8 cellular contexts compared by ENCODE assay signal in the genomic region with DNA sequence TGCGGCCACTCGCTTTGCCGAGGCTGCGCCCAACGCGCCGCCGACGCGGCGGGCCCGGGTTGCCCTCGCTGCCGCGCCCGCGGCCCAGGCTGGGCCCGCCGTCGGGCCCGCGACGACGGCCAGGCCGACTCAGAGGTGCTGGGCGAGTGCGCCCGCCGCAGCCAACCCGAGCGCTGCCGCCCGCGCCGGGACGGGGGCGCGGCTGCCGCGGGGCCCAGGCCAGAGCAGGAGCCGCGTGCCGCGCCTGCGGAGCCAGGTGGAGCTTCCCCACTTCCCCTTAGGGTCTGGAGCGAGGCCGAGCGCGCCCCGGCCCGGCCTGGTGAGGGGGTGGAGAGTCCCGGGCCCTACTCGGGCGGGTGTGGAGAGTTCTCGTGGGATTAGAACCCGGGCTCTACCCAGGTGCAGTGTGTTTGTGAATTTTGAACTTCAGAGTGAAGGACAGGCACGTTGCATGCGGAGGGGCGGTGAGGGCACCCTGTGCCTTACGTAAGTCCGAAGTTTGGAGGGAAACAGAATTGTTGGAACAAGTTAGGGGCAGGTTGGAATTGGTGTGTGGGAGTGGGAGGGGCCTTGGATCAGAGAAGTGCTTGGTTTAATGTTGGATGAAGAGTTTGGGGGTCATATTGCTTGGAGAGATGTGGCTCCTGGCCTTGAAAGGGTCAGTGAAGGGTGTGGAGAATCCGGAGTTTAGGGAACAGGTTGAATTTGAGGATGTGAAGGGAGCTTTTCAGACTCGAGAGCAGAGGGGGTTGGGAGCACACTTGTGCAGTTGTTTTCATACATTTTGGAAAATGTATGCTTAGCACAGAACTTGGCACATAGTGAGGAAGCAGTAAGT. TPM values are rescaled to one million over a fixed set of nuclear protein-coding genes. Genes with fewer than 3 reads are reported as not detected.
A peak's percentile ranks its signal among the peaks of the same experiment; 100 is the strongest.
DNase-seq lines count a peak whose midpoint lies in the region; ATAC-seq and TF ChIP-seq lines count a peak whose summit lies in the region.

No MANE protein-coding gene starts in this region.

- DNase-seq in OCI-LY7 (ENCODE audit: low spot score) (peak; percentile 82), fibroblast of peridontal ligament (ENCODE audit: extremely low read depth) (peak; percentile 32), nephron progenitor cell (peak; percentile 54), tibial artery (peak; percentile 23 to 67)
- peak; percentile 72 to 77 for DNase-seq in activated T-cell treated with anti-CD3 and anti-CD28 coated beads, Interleukin-2, amount 50 U/mL, for 48 hours

- peak overlapping the region; percentile 48 for H3K27ac Mint-ChIP-seq in nephron progenitor cell

- H3K36me3 ChIP-seq in BLaER1 (peaks cover 12% of the 10 kb centered on the region), OCI-LY7 (ENCODE audit: insufficient read depth, low read length) (peaks cover 14% of the 10 kb centered on the region), tibial artery (no peaks in the 10 kb centered on the region)

- peaks cover 8% of the 10 kb centered on the region for H3K9me3 Mint-ChIP-seq in nephron progenitor cell

- POLR2A ChIA-PET in OCI-LY7 (lab: Charles Lee), result interaction anchor here (0.6 to 0.8 kb wide), 3 partner anchors 31 to 100 kb away, joined by 3 read pairs; no protein-coding TSS in a partner anchor

- H3K79me2 ChIP-seq in OCI-LY7 (ENCODE audit: insufficient read depth, low read depth, low read length), result peaks cover 51% of the 10 kb centered on the region

- CTCF ChIA-PET in OCI-LY7 (lab: Charles Lee; ENCODE audit: unreplicated experiment), result interaction anchor here (0.6 kb wide), 1 partner anchor 1557 kb away, joined by 7 read pairs; no protein-coding TSS in a partner anchor

- H3K27me3 ChIP-seq in BLaER1 (no peaks in the 10 kb centered on the region), tibial artery (no peaks in the 10 kb centered on the region)

- H4K20me1 ChIP-seq in BLaER1 (peaks cover 49% of the 10 kb centered on the region), OCI-LY7 (ENCODE audit: insufficient read depth, low read length) (peaks cover 16% of the 10 kb centered on the region; the same call in 1 of the 2 replicates)

- intact Hi-C loops in OCI-LY7 (cut with micrococcal nuclease; ENCODE audit: unreplicated experiment), result no loop called here
- intact Hi-C loops in tibial artery (cut with DNase I; ENCODE audit: low total_unique reads), result no loop called here

- H3K9ac ChIP-seq in BLaER1, result peak overlapping the region; percentile 98

- H3K4me2 ChIP-seq in BLaER1 (peak overlapping the region; percentile 87), OCI-LY7 (ENCODE audit: low read length) (peak overlapping the region; percentile 98)

- BruUV-seq in OCI-LY7 (replicated peaks; lab: Mats Ljungman, UMichigan), result no TSS peak

- peak overlapping the region; percentile 92 for H3K4me3 Mint-ChIP-seq in nephron progenitor cell

- H3K9me3 ChIP-seq in BLaER1 (no peaks in the 10 kb centered on the region), OCI-LY7 (ENCODE audit: low read length) (no peaks in the 10 kb centered on the region), tibial artery (no peaks in the 10 kb centered on the region)

- peak overlapping the region; percentile 73 for H2AFZ ChIP-seq in OCI-LY7 (ENCODE audit: low read length)

- TF ChIP-seq CTCF in OCI-LY7 (conservative IDR thresholded peaks at IDR 0.05; ENCODE audit: low read length) (no peak), nephron progenitor cell (IDR thresholded peaks at IDR 0.05) (no peak), tibial artery (IDR thresholded peaks at IDR 0.05) (peak in 1 of 2 experiments; percentile 6)

- H3K4me3 ChIP-seq in BLaER1 (peak overlapping the region; percentile 89), OCI-LY7 (ENCODE audit: low read depth, low read length, poor library complexity, severe bottlenecking) (peak overlapping the region; percentile 75), tibial artery (peak overlapping the region; percentile 74 to 80)

- peak; percentile 60 for ATAC-seq in GM18907 (IDR thresholded peaks at IDR 0.05; ENCODE audit: unreplicated experiment)
- ATAC-seq in HG03103 (IDR thresholded peaks at IDR 0.05; ENCODE audit: low read depth, unreplicated experiment), result peak; percentile 32

- H3K4me1 Mint-ChIP-seq in nephron progenitor cell, result peaks cover 31% of the 10 kb centered on the region

- H3K4me1 ChIP-seq in BLaER1 (peaks cover 26% of the 10 kb centered on the region), OCI-LY7 (ENCODE audit: insufficient read depth, low read length, poor library complexity, severe bottlenecking) (peaks cover 39% of the 10 kb centered on the region), tibial artery (peaks cover 0 to 48% (median 25%) of the 10 kb centered on the region in 4 donors)

- H3K27ac ChIP-seq in BLaER1 (peak overlapping the region; percentile 99), OCI-LY7 (ENCODE audit: low read depth, low read length, poor library complexity, severe bottlenecking) (peak overlapping the region; percentile 75), tibial artery (peak overlapping the region; percentile 90 to 93)

- H3K36me3 Mint-ChIP-seq in nephron progenitor cell (ENCODE audit: low read depth), result peaks cover 26% of the 10 kb centered on the region

- H3K27me3 Mint-ChIP-seq in nephron progenitor cell (ENCODE audit: low read depth, poor library complexity), result no peaks in the 10 kb centered on the region

- H3K9me2 ChIP-seq in OCI-LY7 (ENCODE audit: insufficient read depth, low read length), result no peaks in the 10 kb centered on the region

RNA-seq across cellular contexts. Expression of a gene that starts 0.7 kb away (rescaled TPM):
- total RNA-seq in OCI-LY7 (2014; rRNA removed; shearing (Covaris generic)), result 16.4 and 16.9 TPM in 2 replicates
- 18.0 and 19.9 TPM in 2 replicates for total RNA-seq in OCI-LY7 (2022)

RNA-seq across cellular contexts. Expression of a gene that starts 18.1 kb away (rescaled TPM):
- total RNA-seq in OCI-LY7 (2014; rRNA removed; shearing (Covaris generic)), result not detected in 2 replicates
- total RNA-seq in OCI-LY7 (2022), result not detected in 2 replicates

Comparison
In these comparisons a context has a peak if more than half of its experiments do, and no peak if none do; other contexts are left out.
1. Peak in every context shown above with its lines: DNase-seq, ATAC-seq, H3K4me3 ChIP-seq and H3K27ac ChIP-seq.
2. DNase-seq: peak in every context shown above with its lines; median percentile 82 in OCI-LY7; 74 in activated T-cell treated with anti-CD3 and anti-CD28 coated beads, Interleukin-2, amount 50 U/mL, for 48 hours; 54 in nephron progenitor cell; 45 in tibial artery; 32 in fibroblast of peridontal ligament.